9 cellular contexts compared by ENCODE assay signal in genomic region chr17:55687037-55687436, GRCh38. TPM values are rescaled to one million over a fixed set of nuclear protein-coding genes. Genes with fewer than 3 reads are reported as not detected.
"Had no signal": no experiment of that assay in that cellular context is flagged by ENCODE, and none has a peak within 500 bp of the region (broad histone marks: within the 10 kb centered on the region; RNA-seq: fewer than 3 reads in every experiment).

No MANE protein-coding gene starts in this region.

- H3K4me3 ChIP-seq: GM12878 had no signal

- FAIRE-seq: G401.6, GM12878, GM12891, GM12892, GM18507, GM19239 had no signal

- ATAC-seq: GM12878 had no signal

- DNase-seq: GDM1, GF-D8 had no signal

RNA-seq across cellular contexts. Expression of gene TMEM100, which starts 35.6 kb away (rescaled TPM):
- total RNA-seq: G401, GM12878 had no signal
- polyA plus RNA-seq: GM12878 had no signal
